Comparison of ENCODE assay signal across 1 cellular context in the genomic region with DNA sequence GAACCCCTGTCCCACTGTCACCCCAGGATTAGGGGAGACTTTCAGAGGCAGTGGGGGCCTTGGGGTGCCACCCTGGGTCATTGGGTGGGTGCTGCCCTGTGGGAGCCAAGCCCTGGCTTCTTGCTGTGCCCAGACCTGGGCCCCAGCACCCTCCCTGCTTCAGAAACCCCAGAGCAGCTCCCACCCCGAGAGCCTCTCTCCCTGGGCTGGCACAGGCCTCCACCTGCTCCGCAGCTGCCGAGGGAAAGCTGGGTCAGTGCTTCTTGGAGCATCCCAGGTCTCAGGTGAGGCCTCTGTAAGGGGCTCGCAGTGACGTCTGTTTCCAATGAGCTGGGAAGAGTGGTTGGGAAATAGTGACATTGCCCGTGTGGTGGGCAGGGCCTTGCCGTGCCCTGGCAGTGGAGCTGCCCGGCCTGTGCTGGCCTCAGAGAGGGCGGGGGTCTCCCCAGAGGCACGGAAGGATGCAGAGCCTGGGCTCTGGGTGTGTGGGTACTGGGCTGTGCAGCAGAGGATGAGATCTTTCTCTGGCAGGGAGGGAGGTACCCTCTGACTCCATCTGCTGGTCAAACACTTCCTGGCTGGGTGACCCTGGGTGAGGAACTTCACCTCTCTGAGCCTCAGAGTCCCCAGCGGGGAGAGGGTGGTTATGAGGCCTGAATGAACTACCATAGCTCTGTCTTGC.
A peak's percentile ranks its signal among the peaks of the same experiment; 100 is the strongest.
TF ChIP-seq lines count a peak whose summit lies in the region.

No MANE protein-coding gene starts in this region.

TF ChIP-seq in IMR-90, 13 proteins besides CTCF, POLR2A, EP300 and RAD21:
- peak; percentile 39 for TF ChIP-seq SMC3 (IDR thresholded peaks at IDR 0.05; ENCODE audit: low read depth, low read length)
- no peak for TF ChIP-seq ELK1 (IDR thresholded peaks at IDR 0.05; ENCODE audit: borderline replicate concordance, low read depth, low read length)
